ENCODE assay signal across 17 cellular contexts in the genomic region with DNA sequence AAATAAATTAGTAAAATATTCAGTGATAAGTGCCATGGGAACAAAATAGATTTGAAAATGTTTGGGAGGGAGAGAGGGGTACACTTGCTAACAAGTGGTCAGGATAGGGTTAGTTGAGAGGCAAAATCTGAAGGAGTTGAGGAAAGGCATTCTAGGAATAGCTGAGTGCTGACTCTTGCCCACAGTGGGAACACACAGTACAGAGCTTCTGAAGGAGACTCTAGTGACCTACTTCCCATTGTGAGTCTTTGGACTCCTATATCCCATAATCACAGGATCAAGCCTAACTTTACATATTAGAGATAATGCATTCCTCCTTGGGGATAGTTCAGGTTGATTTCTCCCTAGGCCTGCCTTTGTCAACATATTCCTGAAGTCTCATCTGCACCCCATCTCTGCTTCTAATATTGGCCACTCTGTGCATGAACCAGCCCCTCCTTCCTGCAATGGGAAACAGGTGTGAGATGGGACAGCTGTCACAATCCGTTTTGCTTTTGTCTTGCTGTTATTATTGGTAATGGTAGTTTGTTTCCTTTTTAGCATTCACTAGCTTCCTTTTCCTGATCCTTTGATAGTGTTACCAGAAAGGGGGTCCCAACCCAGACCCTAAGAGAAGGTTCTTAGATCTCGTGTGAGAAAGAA. TPM values are rescaled to one million over a fixed set of nuclear protein-coding genes. Genes with fewer than 3 reads are reported as not detected.
DNase-seq lines count a peak whose midpoint lies in the region; ATAC-seq and TF ChIP-seq lines count a peak whose summit lies in the region.
"Had no signal": no experiment of that assay in that cellular context is flagged by ENCODE, and none has a peak within 500 bp of the region (broad histone marks: within the 10 kb centered on the region; RNA-seq: fewer than 3 reads in every experiment).

No MANE protein-coding gene starts in this region.

- H3K4me1 ChIP-seq in CD4-positive, alpha-beta memory T cell (ENCODE audit: insufficient read depth, low read length) = peaks cover 59% of the 10 kb centered on the region
- H3K4me1 ChIP-seq in IMR-90 (ENCODE audit: control insufficient read depth, insufficient read depth, low read length) (peaks cover 12% of the 10 kb centered on the region), adipocyte (ENCODE audit: control insufficient read depth, insufficient read depth, low read length) (peaks cover 45% of the 10 kb centered on the region)

- no peaks in the 10 kb centered on the region for H3K36me3 ChIP-seq in CD4-positive, alpha-beta memory T cell (ENCODE audit: insufficient read depth, low read length)
- no peaks in the 10 kb centered on the region for H3K36me3 ChIP-seq in IMR-90 (ENCODE audit: control insufficient read depth, insufficient read depth, low read length)
- H3K36me3 ChIP-seq in adipocyte (ENCODE audit: control insufficient read depth, insufficient read depth, low read length, severe bottlenecking) = peaks cover 5% of the 10 kb centered on the region

- no CpG with 5 or more reads among the region's 2 CpGs for WGBS in IMR-90 (ENCODE audit: extremely low coverage in 2 of 2, insufficient read length in 1 of 2), 2 experiments

- no peaks in the 10 kb centered on the region for H3K27me3 ChIP-seq in CD4-positive, alpha-beta memory T cell (ENCODE audit: insufficient read depth, low read length)
- H3K27me3 ChIP-seq in IMR-90 (ENCODE audit: control insufficient read depth, insufficient read depth, low read length) (no peaks in the 10 kb centered on the region), adipocyte (replicated peaks; ENCODE audit: control insufficient read depth, insufficient read depth, low read length) (no peaks in the 10 kb centered on the region)
- H3K27me3 ChIP-seq: adrenal gland had no signal

- H3K14ac ChIP-seq in IMR-90 (replicated peaks; ENCODE audit: low read depth, low read length) = no peak overlapping the region

- dilution Hi-C loops in IMR-90 (cut with HindIII; ENCODE audit: low sequenced_read_pairs, unreplicated experiment) = no loop called here

- peak overlapping the region; percentile 92 to 100 (median 99) for H3K27ac Mint-ChIP-seq in CD4-positive, alpha-beta memory T cell
- H3K27ac Mint-ChIP-seq: type B pancreatic cell had no signal

- H2BK20ac ChIP-seq in IMR-90 (ENCODE audit: low read depth, low read length) = no peak overlapping the region

- H4K8ac ChIP-seq in IMR-90 (ENCODE audit: low read depth in 2 of 2, low read length in 2 of 2) = no peak overlapping the region

- no peak overlapping the region for H3K4me3 ChIP-seq in CD4-positive, alpha-beta memory T cell (ENCODE audit: low read length in 2 of 2)
- H3K4me3 ChIP-seq in IMR-90 (ENCODE audit: insufficient read depth, low read depth, low read length) (no peak overlapping the region), adipocyte (ENCODE audit: low read length) (no peak overlapping the region)
- H3K4me3 ChIP-seq: adrenal gland had no signal

- in situ Hi-C loops in IMR-90 (cut with MboI; ENCODE audit: low sequenced_read_pairs) = no loop called here

- H2BK5ac ChIP-seq in IMR-90 (ENCODE audit: low read depth, low read length, poor library complexity, severe bottlenecking) = no peak overlapping the region

- peaks cover 9 to 12% of the 10 kb centered on the region in 2 donors for H3K36me3 Mint-ChIP-seq in CD4-positive, alpha-beta memory T cell

- no peak overlapping the region for H3K56ac ChIP-seq in IMR-90 (ENCODE audit: extremely low read depth, insufficient read depth, low read length)

- no peak overlapping the region for H3K9ac ChIP-seq in IMR-90 (ENCODE audit: low read depth, low read length)
- peak overlapping the region; percentile 39 for H3K9ac ChIP-seq in adipocyte (ENCODE audit: low read length)
- H3K9ac ChIP-seq: SK-N-SH had no signal

- CTCF ChIA-PET in CD4-positive, alpha-beta memory T cell (lab: Charles Lee; ENCODE audit: partially characterized antibody) = interaction anchor here (0.8 to 7.2 kb wide), 4 partner anchors 32 to 171 kb away, joined by 3 to 43 read pairs (median 4); a partner anchor contains a TSS
- CTCF ChIA-PET in IMR-90 (lab: Yijun Ruan, JAX) = no interaction called here

- H2AFZ ChIP-seq in IMR-90 (replicated peaks; ENCODE audit: low read length, poor library complexity) = no peak overlapping the region

- no peak overlapping the region for H2AK9ac ChIP-seq in IMR-90 (replicated peaks; ENCODE audit: low read depth, low read length, poor library complexity)

- ATAC-seq in IMR-90 (ENCODE audit: low read depth) (no peak), GM21381 (IDR thresholded peaks at IDR 0.05; ENCODE audit: unreplicated experiment) (no peak)

- H3K9me1 ChIP-seq in IMR-90 (ENCODE audit: insufficient read depth, low read length) = no peaks in the 10 kb centered on the region

- no peak for TF ChIP-seq RAD21 in IMR-90 (IDR thresholded peaks at IDR 0.05; ENCODE audit: low read length)

- no peak overlapping the region for H3K23ac ChIP-seq in IMR-90 (ENCODE audit: low read depth, low read length)

- no peak overlapping the region for H2AK5ac ChIP-seq in IMR-90 (ENCODE audit: low read depth, low read length)

- H3K27ac ChIP-seq in CD4-positive, alpha-beta memory T cell (ENCODE audit: low read depth, low read length) = peak overlapping the region; percentile 92
- no peak overlapping the region for H3K27ac ChIP-seq in IMR-90 (ENCODE audit: insufficient read depth, low read length)
- H3K27ac ChIP-seq: adrenal gland had no signal

- no peak overlapping the region for H3K4me2 ChIP-seq in IMR-90 (ENCODE audit: low read depth, low read length)
- H3K4me2 ChIP-seq: SK-N-SH had no signal

- no peak overlapping the region for H4K5ac ChIP-seq in IMR-90 (ENCODE audit: low read depth, low read length)

- H2BK120ac ChIP-seq in IMR-90 (ENCODE audit: low read depth, low read length) = no peak overlapping the region

- peaks cover 2 to 16% of the 10 kb centered on the region in 2 experiments; a peak in 2 of 4 replicates for H3K79me1 ChIP-seq in IMR-90 (ENCODE audit: low read depth in 1 of 2, low read length in 2 of 2)

- no peak for DNase-seq in CD4-positive, alpha-beta memory T cell
- DNase-seq in IMR-90 = peak; percentile 35
- peak; percentile 72 for DNase-seq in adipocyte (ENCODE audit: low read depth)
- peak; percentile 92 for DNase-seq in myocyte (ENCODE audit: low read depth)
- DNase-seq in pons (ENCODE audit: low spot score) = no peak
- no peak for DNase-seq in cerebellar nuclear complex (lab: John Stamatoyannopoulos, UW)
- no peak for DNase-seq in NCI-H82 treated with DMSO at 0.1 percent for 48 hours (lab: John Stamatoyannopoulos, UW; ENCODE audit: unreplicated experiment)
- DNase-seq: activated CD4-positive, CD25-positive, alpha-beta regulatory T cell treated with anti-CD3 and anti-CD28 coated beads, Interleukin-2, amount 50 U/mL, for 72 hours; adrenal gland; glutamatergic neuron; KG1; kidney glomerular epithelial cell; NCI-H2029; SK-N-SH had no signal

- POLR2A ChIA-PET in CD4-positive, alpha-beta memory T cell (lab: Charles Lee; ENCODE audit: partially characterized antibody) = interaction anchor here (0.8 to 3.8 kb wide), 7 partner anchors 12 to 163 kb away, joined by 3 to 27 read pairs (median 4); a partner anchor contains a TSS
- POLR2A ChIA-PET in IMR-90 (lab: Charles Lee; ENCODE audit: unreplicated experiment) = no interaction called here

- H3K9me3 ChIP-seq in CD4-positive, alpha-beta memory T cell (ENCODE audit: control insufficient read depth in 1 of 2, low read length in 2 of 2) = no peaks in the 10 kb centered on the region
- H3K9me3 ChIP-seq in IMR-90 (ENCODE audit: control insufficient read depth, insufficient read depth, low read length) (no peaks in the 10 kb centered on the region), adipocyte (ENCODE audit: control insufficient read depth, low read length) (no peaks in the 10 kb centered on the region)
- H3K9me3 ChIP-seq: adrenal gland, SK-N-SH had no signal

- H2BK15ac ChIP-seq in IMR-90 (ENCODE audit: low read depth, low read length) = no peak overlapping the region

- no peak for TF ChIP-seq CTCF in IMR-90 (conservative IDR thresholded peaks at IDR 0.05; ENCODE audit: low read depth, low read length)

- peaks cover 47 to 79% (median 66%) of the 10 kb centered on the region in 4 donors for H3K4me1 Mint-ChIP-seq in CD4-positive, alpha-beta memory T cell

- H4K91ac ChIP-seq in IMR-90 (ENCODE audit: insufficient read depth, low read depth, low read length) = no peak overlapping the region

- peak overlapping the region; percentile 60 to 98 (median 76) for H3K4me3 Mint-ChIP-seq in CD4-positive, alpha-beta memory T cell
- H3K4me3 Mint-ChIP-seq: neural crest cell, type B pancreatic cell had no signal

- H3K18ac ChIP-seq in IMR-90 (ENCODE audit: low read depth, low read length) = no peak overlapping the region

- no peaks in the 10 kb centered on the region for H3K27me3 Mint-ChIP-seq in CD4-positive, alpha-beta memory T cell
- H3K27me3 Mint-ChIP-seq: type B pancreatic cell had no signal

- H3K4ac ChIP-seq in IMR-90 (ENCODE audit: low read depth, low read length) = no peak overlapping the region

- H3K9me3 Mint-ChIP-seq in CD4-positive, alpha-beta memory T cell = no peaks in the 10 kb centered on the region

- no peaks in the 10 kb centered on the region for H4K20me1 ChIP-seq in IMR-90 (ENCODE audit: insufficient read depth, low read length)

- no peak for TF ChIP-seq POLR2A in IMR-90 (IDR thresholded peaks at IDR 0.05; ENCODE audit: low read depth, low read length)

- BruUV-seq in IMR-90 (replicated peaks; lab: Mats Ljungman, UMichigan) = no TSS peak

- intact Hi-C loops in CD4-positive, alpha-beta memory T cell (cut with micrococcal nuclease) = loop anchor here (5.0 kb wide), 1 partner anchor 1172 kb away; a partner anchor contains a TSS
- intact Hi-C loops in IMR-90 (cut with micrococcal nuclease) = no loop called here

TF ChIP-seq in IMR-90, 13 proteins besides CTCF, POLR2A, EP300 and RAD21 (continues in another document):
- TF ChIP-seq CEBPB (IDR thresholded peaks at IDR 0.05; ENCODE audit: low read depth, low read length) = no peak
- TF ChIP-seq SMC3 (IDR thresholded peaks at IDR 0.05; ENCODE audit: low read depth, low read length) = no peak
- TF ChIP-seq NFE2L2 (IDR thresholded peaks at IDR 0.05; ENCODE audit: low read depth, low read length) = no peak
- no peak for TF ChIP-seq MAZ (IDR thresholded peaks at IDR 0.05; ENCODE audit: borderline replicate concordance, low read depth, low read length)

RNA-seq across cellular contexts. Expression of gene TRIM38, which starts 2.6 kb away (rescaled TPM):
- 10 to 100 TPM; 37.7 TPM for total RNA-seq in CD4-positive, alpha-beta memory T cell
- 10 to 100 TPM in 1 of 2 donors, 1 to 10 TPM in 1; 4.5 to 10.0 TPM for polyA plus RNA-seq in CD4-positive, alpha-beta memory T cell
- total RNA-seq in IMR-90 (2012; rRNA removed) (6.3 and 6.7 TPM in 2 replicates), myocyte (13.7 and 28.7 TPM in 2 replicates)
- 3.3 and 4.1 TPM in 2 replicates for polyA plus RNA-seq in IMR-90 (2012; rRNA removed)
- polyA plus RNA-seq in IMR-90 (2012; cell fraction: cytosol; rRNA removed) = 0.90 and 1.1 TPM in 2 replicates
- polyA plus RNA-seq in IMR-90 (2012; cell fraction: nucleus; rRNA removed; ENCODE audit: low replicate concordance) = 2.4 and 14.2 TPM in 2 replicates
- polyA plus RNA-seq in myocyte (2012) = 7.9 TPM

RNA-seq across cellular contexts. Expression of gene SLC17A2, which starts 29.5 kb away (rescaled TPM):
- total RNA-seq in CD4-positive, alpha-beta memory T cell = not detected
- not detected for polyA plus RNA-seq in CD4-positive, alpha-beta memory T cell
- total RNA-seq in IMR-90 (2012; rRNA removed) (not detected in 2 replicates), myocyte (0.16 and 0.21 TPM in 2 replicates)
- not detected in 2 replicates for polyA plus RNA-seq in IMR-90 (2012; rRNA removed)
- not detected in 2 replicates for polyA plus RNA-seq in IMR-90 (2012; cell fraction: cytosol; rRNA removed)
- not detected in 2 replicates for polyA plus RNA-seq in IMR-90 (2012; cell fraction: nucleus; rRNA removed; ENCODE audit: low replicate concordance)
- polyA plus RNA-seq in myocyte (2012) = 0.15 TPM
- total RNA-seq: adrenal gland, neural crest cell had no signal
- polyA plus RNA-seq: adrenal gland, SK-N-SH had no signal

Comparison
In these comparisons a context has a peak if more than half of its experiments do, and no peak if none do; other contexts are left out.
1. DNase-seq: peak in IMR-90 (single experiment), adipocyte (single experiment) and myocyte (single experiment); none in CD4-positive, alpha-beta memory T cell (0 of 5), pons (single experiment), cerebellar nuclear complex (0 of 2) and NCI-H82 treated with DMSO at 0.1 percent for 48 hours (single experiment).